ENCODE assay signal across 8 cellular contexts in genomic region chr1:219173434-219173757, GRCh38. TPM values are rescaled to one million over a fixed set of nuclear protein-coding genes. Genes with fewer than 3 reads are reported as not detected.
DNase-seq lines count a peak whose midpoint lies in the region; ATAC-seq and TF ChIP-seq lines count a peak whose summit lies in the region.

No MANE protein-coding gene starts in this region.

- H3K36me3 Mint-ChIP-seq in activated naive CD8-positive, alpha-beta T cell treated with anti-CD3 and anti-CD28 coated beads, Interleukin-2, amount 10 ng/mL, durations not matched to agents 7 days and 5 days: peaks cover 6% of the 10 kb centered on the region
- peaks cover 3% of the 10 kb centered on the region for H3K36me3 Mint-ChIP-seq in mesothelial cell of epicardium

- peak overlapping the region; percentile 99 for H3K4me3 Mint-ChIP-seq in activated naive CD8-positive, alpha-beta T cell treated with anti-CD3 and anti-CD28 coated beads, Interleukin-2, amount 10 ng/mL, durations not matched to agents 7 days and 5 days
- H3K4me3 Mint-ChIP-seq in mesothelial cell of epicardium: peak overlapping the region; percentile 96

- no peak overlapping the region for H3K27ac ChIP-seq in foreskin keratinocyte

- H3K27ac Mint-ChIP-seq in activated naive CD8-positive, alpha-beta T cell treated with anti-CD3 and anti-CD28 coated beads, Interleukin-2, amount 10 ng/mL, durations not matched to agents 7 days and 5 days: peak overlapping the region; percentile 95
- peak overlapping the region; percentile 99 for H3K27ac Mint-ChIP-seq in mesothelial cell of epicardium

- H3K4me1 ChIP-seq in foreskin keratinocyte: peaks cover 20% of the 10 kb centered on the region

- POLR2A ChIA-PET in activated naive CD8-positive, alpha-beta T cell treated with anti-CD3 and anti-CD28 coated beads, Interleukin-2, amount 10 ng/mL, durations not matched to agents 7 days and 5 days (lab: Charles Lee): interaction anchor here (0.5 to 1.0 kb wide), 3 partner anchors 14 to 1543 kb away, joined by 3 to 5 read pairs (median 4); partner anchors contain the start of genes GPATCH2 and SPATA17

- peaks cover 2% of the 10 kb centered on the region for H3K9me3 Mint-ChIP-seq in activated naive CD8-positive, alpha-beta T cell treated with anti-CD3 and anti-CD28 coated beads, Interleukin-2, amount 10 ng/mL, durations not matched to agents 7 days and 5 days
- H3K9me3 Mint-ChIP-seq in mesothelial cell of epicardium: peaks cover 3% of the 10 kb centered on the region

- no peak for TF ChIP-seq CTCF in mesothelial cell of epicardium (IDR thresholded peaks at IDR 0.05; ENCODE audit: unreplicated experiment)
- TF ChIP-seq CTCF in foreskin keratinocyte (conservative IDR thresholded peaks at IDR 0.05): no peak

- H3K4me1 Mint-ChIP-seq in activated naive CD8-positive, alpha-beta T cell treated with anti-CD3 and anti-CD28 coated beads, Interleukin-2, amount 10 ng/mL, durations not matched to agents 7 days and 5 days: peaks cover 24% of the 10 kb centered on the region
- peaks cover 39% of the 10 kb centered on the region for H3K4me1 Mint-ChIP-seq in mesothelial cell of epicardium

- no peaks in the 10 kb centered on the region for H3K27me3 ChIP-seq in foreskin keratinocyte

- H3K27me3 Mint-ChIP-seq in activated naive CD8-positive, alpha-beta T cell treated with anti-CD3 and anti-CD28 coated beads, Interleukin-2, amount 10 ng/mL, durations not matched to agents 7 days and 5 days: peaks cover under 1% of the 10 kb centered on the region
- no peaks in the 10 kb centered on the region for H3K27me3 Mint-ChIP-seq in mesothelial cell of epicardium (ENCODE audit: low read depth)

- ATAC-seq in GM18517 (IDR thresholded peaks at IDR 0.05; ENCODE audit: unreplicated experiment) (peak; percentile 66), HG03064 (IDR thresholded peaks at IDR 0.05; ENCODE audit: low read depth, unreplicated experiment) (peak; percentile 5), foreskin keratinocyte (no peak)
- no peak for ATAC-seq in activated naive CD8-positive, alpha-beta T cell treated with anti-CD3 and anti-CD28 coated beads, Interleukin-2, amount 10 ng/mL, durations not matched to agents 7 days and 5 days (ENCODE audit: low read depth)

- DNase-seq in activated naive CD8-positive, alpha-beta T cell treated with anti-CD3 and anti-CD28 coated beads, Interleukin-2, amount 10 ng/mL, durations not matched to agents 7 days and 5 days: no peak
- no peak for DNase-seq in mesothelial cell of epicardium (ENCODE audit: low spot score in 2 of 2, unreplicated experiment in 2 of 2)
- DNase-seq in dedifferentiated amniotic fluid mesenchymal stem cell (ENCODE audit: extremely low spot score): no peak
- no peak for DNase-seq in activated gamma-delta T cell treated with Interleukin-2 at 50 U/mL for 16 hours
- DNase-seq in NCI-H128 (lab: John Stamatoyannopoulos, UW; ENCODE audit: unreplicated experiment): no peak
- DNase-seq in foreskin keratinocyte: no peak

RNA-seq across cellular contexts. Expression of gene LYPLAL1, which starts 0.3 kb away (rescaled TPM):
- 10 to 100 TPM; 18.0 to 19.9 TPM for total RNA-seq in activated naive CD8-positive, alpha-beta T cell treated with anti-CD3 and anti-CD28 coated beads, Interleukin-2, amount 10 ng/mL, durations not matched to agents 7 days and 5 days
- total RNA-seq in mesothelial cell of epicardium: 29.8 to 35.3 TPM (median 32.0 TPM) in 3 replicates
- total RNA-seq in foreskin keratinocyte: 11.1 and 16.8 TPM in 2 replicates
- 24.7 and 30.0 TPM in 2 replicates for polyA plus RNA-seq in foreskin keratinocyte

Comparison
In these comparisons a context has a peak if more than half of its experiments do, and no peak if none do; other contexts are left out.
1. ATAC-seq: peak in GM18517 (single experiment) and HG03064 (single experiment); none in activated naive CD8-positive, alpha-beta T cell treated with anti-CD3 and anti-CD28 coated beads, Interleukin-2, amount 10 ng/mL, durations not matched to agents 7 days and 5 days (single experiment) and foreskin keratinocyte (single experiment).